16 cellular contexts compared by ENCODE assay signal in the genomic region with DNA sequence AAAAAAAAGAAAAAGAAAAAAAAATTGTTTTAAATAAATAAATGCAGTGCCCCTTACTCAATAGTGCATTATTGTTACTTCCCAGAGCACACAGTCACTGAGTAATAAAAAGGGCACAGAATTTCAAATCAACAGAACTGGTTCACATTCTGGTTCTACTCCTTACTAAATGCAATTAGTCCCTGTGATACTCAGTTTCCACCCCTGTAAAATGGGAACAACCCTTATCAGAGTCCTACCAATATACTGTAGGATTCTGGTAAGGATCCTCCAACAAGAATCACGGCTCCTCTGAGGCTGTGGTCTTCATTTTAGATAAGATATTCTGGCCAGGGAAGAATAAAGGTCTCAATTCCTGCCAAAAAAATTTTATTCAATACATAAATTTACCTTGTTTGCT. TPM values are rescaled to one million over a fixed set of nuclear protein-coding genes. Genes with fewer than 3 reads are reported as not detected.
DNase-seq lines count a peak whose midpoint lies in the region; ATAC-seq, FAIRE-seq and TF ChIP-seq lines count a peak whose summit lies in the region.
"Had no signal": no experiment of that assay in that cellular context is flagged by ENCODE, and none has a peak within 500 bp of the region (broad histone marks: within the 10 kb centered on the region; RNA-seq: fewer than 3 reads in every experiment).

No MANE protein-coding gene starts in this region.

- H3K4me1 Mint-ChIP-seq in CD4-positive, alpha-beta T cell (ENCODE audit: low read depth): peaks cover 13% of the 10 kb centered on the region

- H3K4me1 ChIP-seq in HepG2 (ENCODE audit: insufficient read depth, low read length): peaks cover 98% of the 10 kb centered on the region
- H3K4me1 ChIP-seq in smooth muscle cell (ENCODE audit: low read depth): peaks cover 35% of the 10 kb centered on the region

- DNase-seq in CD4-positive, alpha-beta T cell: no peak
- DNase-seq in SK-N-MC (ENCODE audit: low read depth, low spot score) (no peak), HepG2 (ENCODE audit: low spot score) (no peak), smooth muscle cell (lab: John Stamatoyannopoulos, UW; ENCODE audit: unreplicated experiment) (no peak), foreskin fibroblast (no peak), NCI-H2081 (lab: John Stamatoyannopoulos, UW) (no peak)
- DNase-seq: activated CD4-positive, CD25-positive, alpha-beta regulatory T cell; activated naive CD8-positive, alpha-beta T cell treated with anti-CD3 and anti-CD28 coated beads, Interleukin-2, amount 50 U/mL, for 24 hours; activated T-cell treated with anti-CD3 and anti-CD28 coated beads, Interleukin-2, amount 50 U/mL, for 1 hour; cortex of kidney; GOT3; MG63; stimulated activated CD4-positive, alpha-beta T cell treated with anti-CD3 and anti-CD28 coated beads, Interleukin-15, amount 100 ng/mL, for 24 hours had no signal

- H3K4me2 ChIP-seq in HepG2 (ENCODE audit: low read depth, low read length): no peak overlapping the region
- H3K4me2 ChIP-seq in smooth muscle cell: no peak overlapping the region

- no peak overlapping the region for H2AFZ ChIP-seq in HepG2 (ENCODE audit: low read length)
- no peak overlapping the region for H2AFZ ChIP-seq in smooth muscle cell (ENCODE audit: low read depth)

- peaks cover 45% of the 10 kb centered on the region for H3F3A ChIP-seq in smooth muscle cell (ENCODE audit: low read depth)

- H3K36me3 ChIP-seq in SK-N-MC (ENCODE audit: insufficient read depth, low read length) (peaks cover 43% of the 10 kb centered on the region), HepG2 (replicated peaks in 1 of 2; ENCODE audit: control insufficient read depth in 1 of 2, insufficient read depth in 2 of 2, low read length in 2 of 2) (peaks cover 7 to 30% of the 10 kb centered on the region in 2 experiments; a peak in 4 of 5 replicates), smooth muscle cell (ENCODE audit: low read depth) (peaks cover 7% of the 10 kb centered on the region)

- H3K9me3 ChIP-seq in CD4-positive, alpha-beta T cell (ENCODE audit: control insufficient read depth, low read length): no peaks in the 10 kb centered on the region
- no peaks in the 10 kb centered on the region for H3K9me3 ChIP-seq in SK-N-MC (ENCODE audit: low read depth, low read length)
- H3K9me3 ChIP-seq in HepG2 (ENCODE audit: low read length): no peaks in the 10 kb centered on the region
- no peaks in the 10 kb centered on the region for H3K9me3 ChIP-seq in smooth muscle cell (replicated peaks; ENCODE audit: low read depth)
- H3K9me3 ChIP-seq: MG63 had no signal

- 100% methylated on average over 1 of the region's 1 CpG for WGBS in HepG2 (ENCODE audit: low lambda C conversion rate)
- 76% methylated on average over 1 of the region's 1 CpG for WGBS in smooth muscle cell (ENCODE audit: low lambda C conversion rate)

- TF ChIP-seq POLR2A in HepG2 (IDR thresholded peaks at IDR 0.05; ENCODE audit: insufficient read depth in 1 of 2, low read depth in 2 of 2, low read length in 2 of 2): no peak

- no peaks in the 10 kb centered on the region for H3K27me3 ChIP-seq in CD4-positive, alpha-beta T cell (ENCODE audit: control insufficient read depth, insufficient read depth, low read length)
- H3K27me3 ChIP-seq in HepG2 (ENCODE audit: control insufficient read depth in 1 of 2, insufficient read depth in 2 of 2, low read length in 2 of 2) (no peaks in the 10 kb centered on the region), smooth muscle cell (ENCODE audit: low read depth) (no peaks in the 10 kb centered on the region)
- H3K27me3 ChIP-seq: MG63 had no signal

- no peak for ATAC-seq in CD4-positive, alpha-beta T cell (ENCODE audit: poor library complexity)
- no peak for ATAC-seq in HepG2
- ATAC-seq in HG03457 (IDR thresholded peaks at IDR 0.05; ENCODE audit: unreplicated experiment): no peak
- ATAC-seq in GM21717 (IDR thresholded peaks at IDR 0.05; ENCODE audit: unreplicated experiment): no peak
- ATAC-seq: activated naive CD8-positive, alpha-beta T cell treated with anti-CD3 and anti-CD28 coated beads, Interleukin-2, amount 50 U/mL, for 24 hours had no signal

- H3K27ac ChIP-seq in CD4-positive, alpha-beta T cell (ENCODE audit: low read depth, low read length): no peak overlapping the region
- H3K27ac ChIP-seq in SK-N-MC (peak overlapping the region; percentile 81; the same call in 1 of the 2 replicates), HepG2 (ENCODE audit: extremely low read length, insufficient read depth, low read length) (peak overlapping the region; percentile 100), smooth muscle cell (ENCODE audit: low read depth) (peak overlapping the region; percentile 85)

- H4K20me1 ChIP-seq in HepG2 (ENCODE audit: insufficient read depth, low read length): no peaks in the 10 kb centered on the region
- peaks cover 22% of the 10 kb centered on the region for H4K20me1 ChIP-seq in smooth muscle cell (ENCODE audit: low read depth)

- intact Hi-C loops in CD4-positive, alpha-beta T cell (cut with DNase I, micrococcal nuclease): no loop called here
- intact Hi-C loops in HepG2 (cut with micrococcal nuclease; ENCODE audit: unreplicated experiment): loop anchor here (5.0 to 10.0 kb wide), 2 partner anchors 49 to 758 kb away; partner anchors contain the start of gene OSBPL11

- FAIRE-seq in HepG2 (lab: Jason Lieb, UNC): no peak
- FAIRE-seq: keratinocyte had no signal

- POLR2A ChIA-PET in CD4-positive, alpha-beta T cell (lab: Charles Lee): interaction anchor here (1.6 kb wide), 1 partner anchor 17 kb away, joined by 3 read pairs; no protein-coding TSS in a partner anchor
- POLR2A ChIA-PET in HepG2 (lab: Yijun Ruan, JAX): interaction anchor here (1.3 to 2.1 kb wide), 7 partner anchors 9 to 50 kb away, joined by 3 to 19 read pairs (median 10); partner anchors contain the start of gene ITGB5

- H3K79me2 ChIP-seq in HepG2 (ENCODE audit: insufficient read depth, low read length): peaks cover 30% of the 10 kb centered on the region
- H3K79me2 ChIP-seq in smooth muscle cell (ENCODE audit: low read depth): peaks cover 13% of the 10 kb centered on the region

- no peaks in the 10 kb centered on the region for H3K9me3 Mint-ChIP-seq in CD4-positive, alpha-beta T cell
- H3K9me3 Mint-ChIP-seq: activated naive CD8-positive, alpha-beta T cell treated with anti-CD3 and anti-CD28 coated beads, Interleukin-2, amount 50 U/mL, for 24 hours had no signal

- in situ Hi-C loops in HepG2 (cut with HindIII; ENCODE audit: extremely low pct_ligation_motif_present, low pct_unique_long_range_greater_than_20kb): loop anchor here (5.0 kb wide), 1 partner anchor 41 kb away; no protein-coding TSS in a partner anchor

- H3K9ac ChIP-seq in SK-N-MC (ENCODE audit: insufficient read length) (no peak overlapping the region), HepG2 (ENCODE audit: insufficient read depth, low read depth, low read length) (peak overlapping the region; percentile 87; the same call in 1 of the 2 replicates), smooth muscle cell (ENCODE audit: low read depth) (no peak overlapping the region)

- TF ChIP-seq CTCF in CD4-positive, alpha-beta T cell (IDR thresholded peaks at IDR 0.05): no peak
- TF ChIP-seq CTCF in HepG2 (CRISPR knock-in tag; IDR thresholded peaks at IDR 0.05) (no peak), smooth muscle cell (IDR thresholded peaks at IDR 0.05; ENCODE audit: borderline replicate concordance, insufficient read depth, poor library complexity, severe bottlenecking) (no peak), foreskin fibroblast (IDR thresholded peaks at IDR 0.05; ENCODE audit: low read depth, low read length) (no peak)

- CTCF ChIA-PET in CD4-positive, alpha-beta T cell (lab: Charles Lee): no interaction called here
- CTCF ChIA-PET in HepG2 (lab: Yijun Ruan, JAX; ENCODE audit: low intra/inter-chr PET ratio, low total read pairs): no interaction called here

- H3K4me3 ChIP-seq in SK-N-MC: no peak overlapping the region
- H3K4me3 ChIP-seq in HepG2 (replicated peaks in 1 of 3; ENCODE audit: insufficient read depth in 1 of 3, low read depth in 2 of 3, low read length in 3 of 3): no peak overlapping the region; a peak in 1 of 6 replicates
- H3K4me3 ChIP-seq in smooth muscle cell: no peak overlapping the region
- H3K4me3 ChIP-seq in foreskin fibroblast (ENCODE audit: low read depth in 1 of 2, low read length in 2 of 2): no peak overlapping the region
- H3K4me3 ChIP-seq: MG63 had no signal

- TF ChIP-seq EP300 in HepG2 (IDR thresholded peaks at IDR 0.05; ENCODE audit: low read depth in 2 of 2, low read length in 2 of 2) (no peak), HepG2 (CRISPR knock-in tag; IDR thresholded peaks at IDR 0.05; ENCODE audit: borderline replicate concordance) (no peak)

- no peaks in the 10 kb centered on the region for H3K36me3 Mint-ChIP-seq in CD4-positive, alpha-beta T cell (ENCODE audit: low read depth)

- peaks cover 6% of the 10 kb centered on the region for H3K27me3 Mint-ChIP-seq in CD4-positive, alpha-beta T cell

- no TSS peak for BruUV-seq in HepG2 (replicated peaks; lab: Mats Ljungman, UMichigan)

- TF ChIP-seq RAD21 in HepG2 (CRISPR knock-in tag; IDR thresholded peaks at IDR 0.05): no peak

- no peak overlapping the region for H3K4me3 Mint-ChIP-seq in CD4-positive, alpha-beta T cell
- H3K4me3 Mint-ChIP-seq: activated naive CD8-positive, alpha-beta T cell treated with anti-CD3 and anti-CD28 coated beads, Interleukin-2, amount 50 U/mL, for 24 hours had no signal

- peak overlapping the region; percentile 43 for H3K27ac Mint-ChIP-seq in CD4-positive, alpha-beta T cell
- H3K27ac Mint-ChIP-seq: activated naive CD8-positive, alpha-beta T cell treated with anti-CD3 and anti-CD28 coated beads, Interleukin-2, amount 50 U/mL, for 24 hours had no signal

RNA-seq across cellular contexts. Expression of gene ITGB5, which starts 50.7 kb away (rescaled TPM):
- total RNA-seq in CD4-positive, alpha-beta T cell: under 1 TPM; 0.47 to 0.85 TPM
- total RNA-seq in HepG2 (2016; rRNA removed; fragmentation: Illumina TruSeq; extraction: Trizol) (50.2 and 74.1 TPM in 2 replicates), smooth muscle cell (332 and 343 TPM in 2 replicates)
- 11.6 and 14.5 TPM in 2 replicates for total RNA-seq in HepG2 (2016; cell fraction: cytosol; rRNA removed; fragmentation: Illumina TruSeq; extraction: Trizol; ENCODE audit: low read depth)
- 36.8 and 80.8 TPM in 2 replicates for total RNA-seq in HepG2 (2016; cell fraction: insoluble cytoplasmic fraction; rRNA removed; fragmentation: Illumina TruSeq; extraction: Trizol)
- total RNA-seq in HepG2 (2016; cell fraction: membrane; rRNA removed; fragmentation: Illumina TruSeq; extraction: Trizol): 42.5 and 45.5 TPM in 2 replicates
- 56.3 and 70.0 TPM in 2 replicates for total RNA-seq in HepG2 (2016; cell fraction: nucleus; rRNA removed; fragmentation: Illumina TruSeq; extraction: Trizol)
- polyA plus RNA-seq in HepG2 (2011; rRNA removed) (343 and 356 TPM in 2 replicates), smooth muscle cell (276 and 403 TPM in 2 replicates)
- 228 and 302 TPM in 2 replicates for polyA plus RNA-seq in HepG2 (2011; cell fraction: cytosol; rRNA removed)
- polyA plus RNA-seq in HepG2 (2011; cell fraction: nucleus; rRNA removed): 259 and 313 TPM in 2 replicates
- polyA plus RNA-seq in HepG2 (2012): 127 and 130 TPM in 2 replicates
- polyA plus RNA-seq in HepG2 (2016; cell fraction: cytosol; fragmentation: Illumina TruSeq; extraction: Trizol; ENCODE audit: low read depth): 14.7 and 15.8 TPM in 2 replicates
- 45.2 and 59.6 TPM in 2 replicates for polyA plus RNA-seq in HepG2 (2016; cell fraction: insoluble cytoplasmic fraction; fragmentation: Illumina TruSeq; extraction: Trizol; ENCODE audit: low read depth)
- 33.4 and 35.8 TPM in 2 replicates for polyA plus RNA-seq in HepG2 (2016; cell fraction: membrane; fragmentation: Illumina TruSeq; extraction: Trizol; ENCODE audit: low read depth)
- polyA plus RNA-seq in HepG2 (2016; cell fraction: nucleus; fragmentation: Illumina TruSeq; extraction: Trizol; ENCODE audit: insufficient read depth, low read depth): 100 and 107 TPM in 2 replicates
- 84.8 and 423 TPM in 2 replicates for polyA minus RNA-seq in HepG2 (2011; rRNA and poly(A)+ RNA removed; ENCODE audit: low replicate concordance)
- polyA minus RNA-seq in HepG2 (2011; cell fraction: cytosol; rRNA and poly(A)+ RNA removed): 148 and 170 TPM in 2 replicates
- 147 and 160 TPM in 2 replicates for polyA minus RNA-seq in HepG2 (2011; cell fraction: nucleus; rRNA and poly(A)+ RNA removed)

Comparison
In these comparisons a context has a peak if more than half of its experiments do, and no peak if none do; other contexts are left out.
1. RNA of gene ITGB5, which starts 50.7 kb away (total RNA-seq): 332 to 343 TPM in smooth muscle cell and 11.6 to 80.8 TPM in HepG2; 0.47 to 0.85 TPM in CD4-positive, alpha-beta T cell; every median in the first group is over 4 times any median in the second.